1 cellular context compared by ENCODE assay signal in genomic region chr20:10649080-10649816, GRCh38.
TF ChIP-seq lines count a peak whose summit lies in the region.

No MANE protein-coding gene starts in this region.

TF ChIP-seq in SK-N-SH treated with all-trans-retinoic acid at 6 μM for 48 hours, 23 proteins besides CTCF, POLR2A, EP300 and RAD21 (continued from another document):
- TF ChIP-seq PATZ1 (CRISPR knock-in tag; IDR thresholded peaks at IDR 0.05; ENCODE audit: borderline replicate concordance) = no peak
